31 cellular contexts compared by ENCODE assay signal in the genomic region with DNA sequence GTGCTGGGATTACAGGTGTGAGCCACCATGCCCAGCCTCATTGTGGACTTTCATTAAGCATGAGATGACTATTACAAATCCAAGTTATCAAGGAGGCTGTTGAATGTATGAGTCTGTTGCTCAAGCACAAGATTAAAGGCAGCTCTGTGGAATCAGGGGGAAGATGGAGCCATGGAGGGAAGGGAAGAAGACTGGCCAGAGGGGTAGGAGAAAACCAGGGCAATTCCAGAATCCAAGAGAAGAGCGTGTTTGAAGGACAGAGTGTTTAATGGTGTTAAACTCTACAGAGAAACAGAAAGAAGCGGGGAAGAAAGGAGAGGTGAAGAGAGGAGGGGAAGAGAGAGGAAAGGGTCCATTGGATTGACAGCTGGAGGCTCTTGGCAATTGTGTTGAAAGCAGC. TPM values are rescaled to one million over a fixed set of nuclear protein-coding genes. Genes with fewer than 3 reads are reported as not detected.
DNase-seq lines count a peak whose midpoint lies in the region; ATAC-seq, FAIRE-seq and TF ChIP-seq lines count a peak whose summit lies in the region.
"Had no signal": no experiment of that assay in that cellular context is flagged by ENCODE, and none has a peak within 500 bp of the region (broad histone marks: within the 10 kb centered on the region; RNA-seq: fewer than 3 reads in every experiment).

No MANE protein-coding gene starts in this region.

- TF ChIP-seq RAD21 in HepG2 (CRISPR knock-in tag; IDR thresholded peaks at IDR 0.05) (no peak), K562 (CRISPR knock-in tag; conservative IDR thresholded peaks at IDR 0.05 in 1 of 2, IDR thresholded peaks at IDR 0.05 in 1 of 2) (no peak)

- H3K27me3 ChIP-seq in HepG2 (ENCODE audit: control insufficient read depth in 1 of 2, insufficient read depth in 2 of 2, low read length in 2 of 2) (no peaks in the 10 kb centered on the region), right lobe of liver (no peaks in the 10 kb centered on the region), K562 (ENCODE audit: control insufficient read depth in 2 of 2, insufficient read depth in 2 of 2, low read length in 2 of 2) (peaks cover 21 to 43% of the 10 kb centered on the region in 2 experiments; a peak in 4 of 5 replicates)
- H3K27me3 ChIP-seq: BLaER1; BLaER1 treated with 17β-estradiol and CSF1 and Interleukin-3, amounts not matched to agents 10 nM and 100 nM had no signal

- POLR2A ChIA-PET in HepG2 (lab: Yijun Ruan, JAX), result interaction anchor here (1.0 to 7.5 kb wide), 3 partner anchors 13 to 42 kb away, joined by 3 to 101 read pairs (median 26); no protein-coding TSS in a partner anchor
- POLR2A ChIA-PET in K562 (lab: Yijun Ruan, JAX), result no interaction called here

- TF ChIP-seq EP300 in HepG2 (IDR thresholded peaks at IDR 0.05; ENCODE audit: low read depth in 2 of 2, low read length in 2 of 2) (no peak), HepG2 (CRISPR knock-in tag; IDR thresholded peaks at IDR 0.05; ENCODE audit: borderline replicate concordance) (peak; percentile 38; the same call in 1 of the 2 replicates), K562 (IDR thresholded peaks at IDR 0.05; ENCODE audit: low read length) (no peak)

- ATAC-seq in HepG2 (no peak), right lobe of liver (no peak), K562 (no peak), GM19463 (IDR thresholded peaks at IDR 0.05; ENCODE audit: unreplicated experiment) (no peak)
- ATAC-seq: A549; CD8-positive, alpha-beta T cell had no signal

- H3K9me1 ChIP-seq in K562 (ENCODE audit: control insufficient read depth, insufficient read depth, low read length), result no peaks in the 10 kb centered on the region

- no peaks in the 10 kb centered on the region for H3K9me3 ChIP-seq in HepG2 (ENCODE audit: low read length)
- no peaks in the 10 kb centered on the region for H3K9me3 ChIP-seq in right lobe of liver
- no peaks in the 10 kb centered on the region for H3K9me3 ChIP-seq in K562 (replicated peaks; ENCODE audit: control insufficient read depth, insufficient read depth, low read depth, low read length)
- H3K9me3 ChIP-seq: A549; BE2C; BLaER1; BLaER1 treated with 17β-estradiol and CSF1 and Interleukin-3, amounts not matched to agents 10 nM and 100 nM; Caco-2 had no signal

- H3K36me3 ChIP-seq in HepG2 (replicated peaks in 1 of 2; ENCODE audit: control insufficient read depth in 1 of 2, insufficient read depth in 2 of 2, low read length in 2 of 2) (peaks cover 41 to 85% of the 10 kb centered on the region in 2 experiments), right lobe of liver (peaks cover 0 to 91% (median 40%) of the 10 kb centered on the region in 4 donors), K562 (ENCODE audit: control insufficient read depth, insufficient read depth, low read length) (no peaks in the 10 kb centered on the region)
- H3K36me3 ChIP-seq: BE2C; BLaER1; BLaER1 treated with 17β-estradiol and CSF1 and Interleukin-3, amounts not matched to agents 10 nM and 100 nM had no signal

- H3K79me2 ChIP-seq in HepG2 (ENCODE audit: insufficient read depth, low read length) (no peaks in the 10 kb centered on the region), K562 (ENCODE audit: control insufficient read depth, insufficient read depth, low read length) (no peaks in the 10 kb centered on the region)

- no peak for TF ChIP-seq POLR2A in HepG2 (IDR thresholded peaks at IDR 0.05; ENCODE audit: insufficient read depth in 1 of 2, low read depth in 2 of 2, low read length in 2 of 2)
- no peak for TF ChIP-seq POLR2A in right lobe of liver (IDR thresholded peaks at IDR 0.05)
- no peak for TF ChIP-seq POLR2A in K562 (conservative IDR thresholded peaks at IDR 0.05)

- CTCF ChIA-PET in HepG2 (lab: Yijun Ruan, JAX; ENCODE audit: low intra/inter-chr PET ratio, low total read pairs), result no interaction called here
- CTCF ChIA-PET in K562 (lab: Yijun Ruan, JAX; ENCODE audit: low intra/inter-chr PET ratio), result no interaction called here

- no peak overlapping the region for H3K9ac ChIP-seq in HepG2 (ENCODE audit: insufficient read depth, low read depth, low read length)
- no peak overlapping the region for H3K9ac ChIP-seq in K562 (ENCODE audit: insufficient read depth in 1 of 2, low read depth in 2 of 2, low read length in 2 of 2)
- H3K9ac ChIP-seq: BLaER1; BLaER1 treated with 17β-estradiol and CSF1 and Interleukin-3, amounts not matched to agents 10 nM and 100 nM had no signal

- 97% methylated on average over 2 of the region's 2 CpGs for WGBS in HepG2 (ENCODE audit: low lambda C conversion rate)
- 78% methylated on average over 2 of the region's 2 CpGs for WGBS in right lobe of liver (ENCODE audit: insufficient coverage, low coverage, low lambda C conversion rate, missing lambda C conversion rate)
- 0% methylated on average over 1 of the region's 2 CpGs for WGBS in K562 (ENCODE audit: insufficient coverage, low coverage, missing lambda C conversion rate)

- in situ Hi-C loops in HepG2 (cut with HindIII; ENCODE audit: extremely low pct_ligation_motif_present, low pct_unique_long_range_greater_than_20kb), result no loop called here
- in situ Hi-C loops in K562 (cut with MboI), result no loop called here

- no peak overlapping the region for H3K4me2 ChIP-seq in HepG2 (ENCODE audit: low read depth, low read length)
- H3K4me2 ChIP-seq in K562 (ENCODE audit: insufficient read depth, low read length), result no peak overlapping the region
- H3K4me2 ChIP-seq: A549; BLaER1; BLaER1 treated with 17β-estradiol and CSF1 and Interleukin-3, amounts not matched to agents 10 nM and 100 nM had no signal

- H3K4me1 ChIP-seq in HepG2 (ENCODE audit: insufficient read depth, low read length), result peaks cover 72% of the 10 kb centered on the region
- H3K4me1 ChIP-seq in right lobe of liver, result peaks cover 0 to 27% (median 8%) of the 10 kb centered on the region in 4 donors
- no peaks in the 10 kb centered on the region for H3K4me1 ChIP-seq in K562 (replicated peaks in 1 of 2; ENCODE audit: control insufficient read depth in 2 of 2, insufficient read depth in 2 of 2, low read length in 2 of 2)
- H3K4me1 ChIP-seq: BE2C, BLaER1, Caco-2 had no signal

- H3K4me3 ChIP-seq in HepG2 (replicated peaks in 1 of 3; ENCODE audit: insufficient read depth in 1 of 3, low read depth in 2 of 3, low read length in 3 of 3), result no peak overlapping the region
- no peak overlapping the region for H3K4me3 ChIP-seq in right lobe of liver
- H3K4me3 ChIP-seq in K562, result no peak overlapping the region
- H3K4me3 ChIP-seq: A549; BLaER1; BLaER1 treated with 17β-estradiol and CSF1 and Interleukin-3, amounts not matched to agents 10 nM and 100 nM had no signal

- BruUV-seq in HepG2 (replicated peaks; lab: Mats Ljungman, UMichigan) (no TSS peak), K562 (replicated peaks; lab: Mats Ljungman, UMichigan) (no TSS peak)

- DNase-seq in HepG2 (ENCODE audit: low spot score) (no peak), right lobe of liver (no peak), K562 (ENCODE audit: extremely low read depth in 1 of 4, low spot score in 3 of 4) (no peak)
- DNase-seq: 8988T; ACHN; AML-193; BE2C; C1 segment of cervical spinal cord; Caco-2; Calu3; CD4-positive, alpha-beta memory T cell; CD4-positive, alpha-beta T cell; CD4-positive, CD25-positive, alpha-beta regulatory T cell; CD8-positive, alpha-beta memory T cell; CD8-positive, alpha-beta T cell; COR-L47; DMS 273 treated with DMSO at 0.1 percent for 48 hours; DMS153; DMS53; DMS79; DMS79 treated with DMSO at 0.1 percent for 48 hours; DND-41; EL had no signal

- FAIRE-seq in HepG2 (lab: Jason Lieb, UNC), result no peak
- FAIRE-seq in K562 (lab: Jason Lieb, UNC), result no peak
- FAIRE-seq: A204.1, A549, D721Med had no signal

- intact Hi-C loops in HepG2 (cut with micrococcal nuclease; ENCODE audit: unreplicated experiment) (no loop called here), right lobe of liver (cut with DNase I) (no loop called here), K562 (cut with micrococcal nuclease) (no loop called here)

- H4K20me1 ChIP-seq in HepG2 (ENCODE audit: insufficient read depth, low read length) (no peaks in the 10 kb centered on the region), K562 (replicated peaks; ENCODE audit: control insufficient read depth, insufficient read depth, low read length) (peaks cover 6% of the 10 kb centered on the region; the same call in 1 of the 2 replicates)
- H4K20me1 ChIP-seq: BLaER1; BLaER1 treated with 17β-estradiol and CSF1 and Interleukin-3, amounts not matched to agents 10 nM and 100 nM had no signal

- no peak overlapping the region for H2AFZ ChIP-seq in HepG2 (ENCODE audit: low read length)
- no peak overlapping the region for H2AFZ ChIP-seq in K562 (ENCODE audit: low read depth, low read length)

- TF ChIP-seq CTCF in HepG2 (CRISPR knock-in tag; IDR thresholded peaks at IDR 0.05) (no peak), right lobe of liver (IDR thresholded peaks at IDR 0.05) (no peak), K562 (IDR thresholded peaks at IDR 0.05 in 2 of 3, conservative IDR thresholded peaks at IDR 0.05 in 1 of 3; ENCODE audit: insufficient read depth in 2 of 3, low read depth in 1 of 3, low read length in 3 of 3) (no peak)

- H3K27ac ChIP-seq in HepG2 (ENCODE audit: extremely low read length, insufficient read depth, low read length), result peak overlapping the region; percentile 17
- H3K27ac ChIP-seq in right lobe of liver, result no peak overlapping the region
- no peak overlapping the region for H3K27ac ChIP-seq in K562 (ENCODE audit: extremely low read depth, low read depth, low read length)
- H3K27ac ChIP-seq: 22Rv1; A549; BLaER1; BLaER1 treated with 17β-estradiol and CSF1 and Interleukin-3, amounts not matched to agents 10 nM and 100 nM; C4-2B had no signal

RNA-seq across cellular contexts. Expression of a gene that starts 49.8 kb away (rescaled TPM):
- total RNA-seq in HepG2 (2016; rRNA removed; fragmentation: Illumina TruSeq; extraction: Trizol), result 18.8 and 25.0 TPM in 2 replicates
- 5.5 and 6.4 TPM in 2 replicates for total RNA-seq in HepG2 (2016; cell fraction: cytosol; rRNA removed; fragmentation: Illumina TruSeq; extraction: Trizol; ENCODE audit: low read depth)
- 18.9 and 20.5 TPM in 2 replicates for total RNA-seq in HepG2 (2016; cell fraction: insoluble cytoplasmic fraction; rRNA removed; fragmentation: Illumina TruSeq; extraction: Trizol)
- 9.4 and 11.1 TPM in 2 replicates for total RNA-seq in HepG2 (2016; cell fraction: membrane; rRNA removed; fragmentation: Illumina TruSeq; extraction: Trizol)
- total RNA-seq in HepG2 (2016; cell fraction: nucleus; rRNA removed; fragmentation: Illumina TruSeq; extraction: Trizol), result 12.8 and 13.9 TPM in 2 replicates
- 4.3 and 6.5 TPM in 2 replicates for polyA plus RNA-seq in HepG2 (2011; rRNA removed)
- polyA plus RNA-seq in HepG2 (2011; cell fraction: cytosol; rRNA removed), result 2.9 and 4.0 TPM in 2 replicates
- polyA plus RNA-seq in HepG2 (2011; cell fraction: nucleus; rRNA removed), result 7.3 and 9.9 TPM in 2 replicates
- 6.4 and 9.2 TPM in 2 replicates for polyA plus RNA-seq in HepG2 (2012)
- polyA plus RNA-seq in HepG2 (2016; cell fraction: cytosol; fragmentation: Illumina TruSeq; extraction: Trizol; ENCODE audit: low read depth), result 0.79 and 1.3 TPM in 2 replicates
- 16.0 and 18.5 TPM in 2 replicates for polyA plus RNA-seq in HepG2 (2016; cell fraction: insoluble cytoplasmic fraction; fragmentation: Illumina TruSeq; extraction: Trizol; ENCODE audit: low read depth)
- polyA plus RNA-seq in HepG2 (2016; cell fraction: membrane; fragmentation: Illumina TruSeq; extraction: Trizol; ENCODE audit: low read depth), result 3.7 and 4.2 TPM in 2 replicates
- 19.0 and 22.5 TPM in 2 replicates for polyA plus RNA-seq in HepG2 (2016; cell fraction: nucleus; fragmentation: Illumina TruSeq; extraction: Trizol; ENCODE audit: insufficient read depth, low read depth)
- polyA minus RNA-seq in HepG2 (2011; rRNA and poly(A)+ RNA removed; ENCODE audit: low replicate concordance), result 13.1 and 21.0 TPM in 2 replicates
- 5.7 and 6.9 TPM in 2 replicates for polyA minus RNA-seq in HepG2 (2011; cell fraction: cytosol; rRNA and poly(A)+ RNA removed)
- 6.1 and 6.7 TPM in 2 replicates for polyA minus RNA-seq in HepG2 (2011; cell fraction: nucleus; rRNA and poly(A)+ RNA removed)
- total RNA-seq in right lobe of liver, result 100 to 1,000 TPM in 1 of 6 experiments, 10 to 100 TPM in 5; 18.0 to 102 (median 28.7) TPM
- 10.0 and 15.3 TPM in 2 replicates for total RNA-seq in K562 (2011; cell fraction: chromatin; rRNA removed; ENCODE audit: low replicate concordance)
- 5.7 and 7.5 TPM in 2 replicates for total RNA-seq in K562 (2011; cell fraction: nucleolus; rRNA removed)
- 7.3 and 10.5 TPM in 2 replicates for total RNA-seq in K562 (2011; cell fraction: nucleoplasm; rRNA removed)
- 1.7 and 2.3 TPM in 2 replicates for total RNA-seq in K562 (2014; rRNA removed)
- 3.7 and 3.8 TPM in 2 replicates for total RNA-seq in K562 (2014; rRNA removed; fragmentation: Illumina TruSeq; extraction: Trizol)
- total RNA-seq in K562 (2015; rRNA removed; fragmentation: Illumina TruSeq; extraction: Trizol), result 2.8 and 3.4 TPM in 2 replicates
- 6.6 and 7.0 TPM in 2 replicates for total RNA-seq in K562 (2021)
- 1.8 and 1.9 TPM in 2 replicates for polyA plus RNA-seq in K562 (2011; rRNA removed)
- 1.2 and 1.7 TPM in 2 replicates for polyA plus RNA-seq in K562 (2011; cell fraction: cytosol; rRNA removed)
- 2.0 and 5.5 TPM in 2 replicates for polyA plus RNA-seq in K562 (2011; cell fraction: nucleus; rRNA removed)
- polyA plus RNA-seq in K562 (2012), result 3.4 and 3.8 TPM in 2 replicates
- 4.2 and 4.6 TPM in 2 replicates for polyA plus RNA-seq in K562 (2014; fragmentation: Illumina TruSeq; extraction: Trizol)
- 1 to 10 TPM; 1.1 to 1.5 TPM for polyA plus RNA-seq in K562 (2014; fragmentation: Nextera tagmentation; extraction: Ambion mirVana)
- 2.6 and 2.9 TPM in 2 replicates for polyA plus RNA-seq in K562 (2014; rRNA removed)
- 2.9 and 3.0 TPM in 2 replicates for polyA minus RNA-seq in K562 (2011; rRNA and poly(A)+ RNA removed)
- polyA minus RNA-seq in K562 (2011; cell fraction: cytosol; rRNA and poly(A)+ RNA removed), result 2.0 and 3.1 TPM in 2 replicates
- 1.5 and 2.7 TPM in 2 replicates for polyA minus RNA-seq in K562 (2011; cell fraction: nucleus; rRNA and poly(A)+ RNA removed)
